In the genomic region with DNA sequence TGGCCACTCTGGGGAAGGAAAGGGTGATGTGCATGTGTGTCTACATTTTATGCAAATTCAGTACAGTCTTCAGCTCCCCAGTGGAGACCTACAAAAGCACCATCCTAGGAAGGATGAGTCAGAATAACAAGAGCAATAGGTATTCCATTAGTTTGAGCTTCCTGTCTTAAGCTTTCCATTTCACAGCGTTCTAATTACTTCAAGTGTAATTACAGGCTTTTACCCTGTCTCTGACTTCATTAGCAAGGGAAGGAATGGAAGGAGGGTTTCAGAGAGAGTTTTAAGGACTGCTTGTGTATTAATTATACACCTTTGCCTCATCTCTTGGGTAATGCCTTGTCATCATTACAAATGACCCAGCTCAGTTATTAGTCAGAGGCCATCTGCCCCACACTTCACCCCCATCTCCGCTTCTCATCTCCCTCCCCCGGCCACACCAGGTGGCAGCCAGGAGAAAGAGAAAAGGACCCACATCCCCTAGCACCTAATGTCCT, we compare ENCODE assay signal across 11 cellular contexts.
DNase-seq lines count a peak whose midpoint lies in the region; ATAC-seq and TF ChIP-seq lines count a peak whose summit lies in the region.
"Had no signal": no experiment of that assay in that cellular context is flagged by ENCODE, and none has a peak within 500 bp of the region (broad histone marks: within the 10 kb centered on the region; RNA-seq: fewer than 3 reads in every experiment).

No MANE protein-coding gene starts in this region.

- no peak for TF ChIP-seq CTCF in GM06990 (IDR thresholded peaks at IDR 0.05; ENCODE audit: insufficient read depth, low read length, poor library complexity, severe bottlenecking)

- CTCF ChIA-PET in activated CD4-positive, alpha-beta memory T cell treated with anti-CD3 and anti-CD28 coated beads for 36 hours (lab: Charles Lee): no interaction called here

- H3K36me3 Mint-ChIP-seq in activated T-cell treated with anti-CD3 and anti-CD28 coated beads, Interleukin-2, amount 50 U/mL, for 72 hours (ENCODE audit: insufficient read depth in 2 of 2): no peaks in the 10 kb centered on the region
- no peaks in the 10 kb centered on the region for H3K36me3 Mint-ChIP-seq in activated CD4-positive, alpha-beta memory T cell treated with anti-CD3 and anti-CD28 coated beads for 36 hours

- no peaks in the 10 kb centered on the region for H3K9me3 Mint-ChIP-seq in activated T-cell treated with anti-CD3 and anti-CD28 coated beads, Interleukin-2, amount 50 U/mL, for 72 hours
- H3K9me3 Mint-ChIP-seq in activated CD4-positive, alpha-beta memory T cell treated with anti-CD3 and anti-CD28 coated beads for 36 hours: no peaks in the 10 kb centered on the region

- peak; percentile 50 for DNase-seq in GM06990 (ENCODE audit: extremely low read depth, insufficient read length)
- DNase-seq in RPMI8226: peak; percentile 75
- no peak for DNase-seq in activated T-cell treated with anti-CD3 and anti-CD28 coated beads, Interleukin-2, amount 50 U/mL, for 72 hours
- no peak for DNase-seq in activated CD4-positive, alpha-beta memory T cell treated with anti-CD3 and anti-CD28 coated beads for 36 hours
- no peak for DNase-seq in epidermal melanocyte (ENCODE audit: insufficient read length, low spot score)
- no peak for DNase-seq in activated naive CD4-positive, alpha-beta T cell treated with anti-CD3 and anti-CD28 coated beads, Interleukin-2, amount 50 U/mL, for 16 hours
- DNase-seq: activated T-cell treated with anti-CD3 and anti-CD28 coated beads, Interleukin-2, amount 50 U/mL, for 1 hour; esophagus squamous epithelium had no signal

- no peak overlapping the region for H3K4me3 Mint-ChIP-seq in activated T-cell treated with anti-CD3 and anti-CD28 coated beads, Interleukin-2, amount 50 U/mL, for 72 hours
- H3K4me3 Mint-ChIP-seq in activated CD4-positive, alpha-beta memory T cell treated with anti-CD3 and anti-CD28 coated beads for 36 hours: no peak overlapping the region

- peaks cover 7% of the 10 kb centered on the region for H3K4me1 Mint-ChIP-seq in activated T-cell treated with anti-CD3 and anti-CD28 coated beads, Interleukin-2, amount 50 U/mL, for 72 hours (ENCODE audit: low read depth)
- H3K4me1 Mint-ChIP-seq in activated CD4-positive, alpha-beta memory T cell treated with anti-CD3 and anti-CD28 coated beads for 36 hours (ENCODE audit: low read depth): no peaks in the 10 kb centered on the region

- H3K27me3 ChIP-seq in GM06990 (replicated peaks; ENCODE audit: control insufficient read depth, insufficient read depth, low read length): no peaks in the 10 kb centered on the region
- H3K27me3 ChIP-seq: BLaER1 treated with 17β-estradiol and CSF1 and Interleukin-3, amounts not matched to agents 10 nM and 100 nM; esophagus squamous epithelium had no signal

- no peaks in the 10 kb centered on the region for H3K36me3 ChIP-seq in GM06990 (ENCODE audit: control insufficient read depth, insufficient read depth, low read length)
- H3K36me3 ChIP-seq: BLaER1 treated with 17β-estradiol and CSF1 and Interleukin-3, amounts not matched to agents 10 nM and 100 nM; esophagus squamous epithelium had no signal

- intact Hi-C loops in activated CD4-positive, alpha-beta memory T cell treated with anti-CD3 and anti-CD28 coated beads for 36 hours (cut with micrococcal nuclease): no loop called here

- POLR2A ChIA-PET in activated CD4-positive, alpha-beta memory T cell treated with anti-CD3 and anti-CD28 coated beads for 36 hours (lab: Charles Lee): no interaction called here

- peaks cover 30% of the 10 kb centered on the region for H3K27me3 Mint-ChIP-seq in activated T-cell treated with anti-CD3 and anti-CD28 coated beads, Interleukin-2, amount 50 U/mL, for 72 hours (ENCODE audit: low read depth)
- H3K27me3 Mint-ChIP-seq in activated CD4-positive, alpha-beta memory T cell treated with anti-CD3 and anti-CD28 coated beads for 36 hours: peaks cover 16% of the 10 kb centered on the region

- ATAC-seq in GM21381 (IDR thresholded peaks at IDR 0.05; ENCODE audit: unreplicated experiment) (peak; percentile 62), HG03135 (IDR thresholded peaks at IDR 0.05; ENCODE audit: unreplicated experiment) (peak; percentile 76)
- ATAC-seq in activated T-cell treated with anti-CD3 and anti-CD28 coated beads, Interleukin-2, amount 50 U/mL, for 72 hours (replicated peaks in 1 of 2): no peak

- H3K27ac Mint-ChIP-seq in activated T-cell treated with anti-CD3 and anti-CD28 coated beads, Interleukin-2, amount 50 U/mL, for 72 hours: no peak overlapping the region
- no peak overlapping the region for H3K27ac Mint-ChIP-seq in activated CD4-positive, alpha-beta memory T cell treated with anti-CD3 and anti-CD28 coated beads for 36 hours

- H3K4me3 ChIP-seq in GM06990 (replicated peaks; ENCODE audit: low read depth, low read length): no peak overlapping the region
- H3K4me3 ChIP-seq: BLaER1 treated with 17β-estradiol and CSF1 and Interleukin-3, amounts not matched to agents 10 nM and 100 nM; esophagus squamous epithelium had no signal

Comparison
In these comparisons a context has a peak if more than half of its experiments do, and no peak if none do; other contexts are left out.
1. DNase-seq: peak in GM06990 (single experiment) and RPMI8226 (single experiment); none in activated T-cell treated with anti-CD3 and anti-CD28 coated beads, Interleukin-2, amount 50 U/mL, for 72 hours (0 of 2), activated CD4-positive, alpha-beta memory T cell treated with anti-CD3 and anti-CD28 coated beads for 36 hours (single experiment), epidermal melanocyte (single experiment) and activated naive CD4-positive, alpha-beta T cell treated with anti-CD3 and anti-CD28 coated beads, Interleukin-2, amount 50 U/mL, for 16 hours (single experiment).
2. ATAC-seq: peak in GM21381 (single experiment) and HG03135 (single experiment); none in activated T-cell treated with anti-CD3 and anti-CD28 coated beads, Interleukin-2, amount 50 U/mL, for 72 hours (0 of 2).